In genomic region chr19:1962674-1963073, GRCh38 we compare ENCODE assay signal across 1 cellular context.
A peak's percentile ranks its signal among the peaks of the same experiment; 100 is the strongest.
TF ChIP-seq lines count a peak whose summit lies in the region.

No MANE protein-coding gene starts in this region.

TF ChIP-seq in HepG2, 621 proteins besides CTCF, POLR2A, EP300 and RAD21:
- TF ChIP-seq AGO2 (optimal IDR thresholded peaks at IDR 0.05; ENCODE audit: low read depth, low read length) (peak; percentile 39), ZNF512B (CRISPR knock-in tag; IDR thresholded peaks at IDR 0.05; ENCODE audit: borderline replicate concordance) (no peak)
